12 cellular contexts compared by ENCODE assay signal in genomic region chr4:99655315-99656081, GRCh38. TPM values are rescaled to one million over a fixed set of nuclear protein-coding genes. Genes with fewer than 3 reads are reported as not detected.
DNase-seq lines count a peak whose midpoint lies in the region; ATAC-seq and TF ChIP-seq lines count a peak whose summit lies in the region.
"Had no signal": no experiment of that assay in that cellular context is flagged by ENCODE, and none has a peak within 500 bp of the region (broad histone marks: within the 10 kb centered on the region; RNA-seq: fewer than 3 reads in every experiment).

No MANE protein-coding gene starts in this region.

- peak; percentile 96 for DNase-seq in MCF 10A (ENCODE audit: unreplicated experiment)
- no peak for DNase-seq in breast epithelium (ENCODE audit: low spot score in 2 of 2)
- DNase-seq in astrocyte of the cerebellum (ENCODE audit: low read depth): peak; percentile 70
- DNase-seq in right cardiac atrium: peak; percentile 48 to 77 (median 76)
- DNase-seq in effector CD8-positive, alpha-beta T cell (lab: John Stamatoyannopoulos, UW): no peak
- no peak for DNase-seq in NAMALWA (ENCODE audit: low spot score)
- no peak for DNase-seq in WTC11 (ENCODE audit: low spot score)
- DNase-seq: activated CD4-positive, alpha-beta T cell treated with anti-CD3 and anti-CD28 coated beads for 48 hours; small intestine had no signal

- no peaks in the 10 kb centered on the region for H3K4me1 ChIP-seq in breast epithelium
- H3K4me1 ChIP-seq in right cardiac atrium (ENCODE audit: control insufficient read depth, insufficient read depth, low read length): peaks cover 3% of the 10 kb centered on the region

- POLR2A ChIA-PET in MCF 10A (lab: Yijun Ruan, JAX) (no interaction called here), WTC11 (lab: Charles Lee) (no interaction called here)

- peak; percentile 58 to 63 for ATAC-seq in right cardiac atrium
- no peak for ATAC-seq in GM18520 (IDR thresholded peaks at IDR 0.05; ENCODE audit: unreplicated experiment)
- ATAC-seq in WTC11: no peak

- H3K9me3 ChIP-seq in breast epithelium: no peaks in the 10 kb centered on the region
- H3K9me3 ChIP-seq in right cardiac atrium (ENCODE audit: control insufficient read depth, low read length): no peaks in the 10 kb centered on the region

- intact Hi-C loops in MCF 10A (cut with micrococcal nuclease): no loop called here
- intact Hi-C loops in breast epithelium (cut with DNase I; ENCODE audit: low total_unique reads): no loop called here
- intact Hi-C loops in right cardiac atrium (cut with DNase I): no loop called here

- H3K4me1 Mint-ChIP-seq in MCF 10A (ENCODE audit: insufficient read depth, unreplicated experiment): peaks cover 14% of the 10 kb centered on the region
- H3K4me1 Mint-ChIP-seq in WTC11: no peaks in the 10 kb centered on the region

- peak overlapping the region; percentile 42 for H3K27ac Mint-ChIP-seq in MCF 10A (ENCODE audit: low read depth, unreplicated experiment)
- no peak overlapping the region for H3K27ac Mint-ChIP-seq in WTC11

- H3K36me3 ChIP-seq in breast epithelium: no peaks in the 10 kb centered on the region
- H3K36me3 ChIP-seq: cardiac muscle cell had no signal

- H3K27ac ChIP-seq in breast epithelium (no peak overlapping the region), right cardiac atrium (ENCODE audit: low read length) (peak overlapping the region; percentile 82)
- H3K27ac ChIP-seq: cardiac muscle cell had no signal

- H3K27me3 Mint-ChIP-seq in MCF 10A (ENCODE audit: insufficient read depth, unreplicated experiment) (no peaks in the 10 kb centered on the region), WTC11 (ENCODE audit: low read depth) (peaks cover 9% of the 10 kb centered on the region)

- CTCF ChIA-PET in MCF 10A (lab: Yijun Ruan, JAX): no interaction called here
- CTCF ChIA-PET in WTC11 (lab: Charles Lee): no interaction called here

- BruUV-seq in MCF 10A (replicated peaks; lab: Mats Ljungman, UMichigan): no TSS peak

- in situ Hi-C loops in astrocyte of the cerebellum (cut with HindIII; ENCODE audit: low sequenced_read_pairs): no loop called here

- H3K4me3 Mint-ChIP-seq in MCF 10A (ENCODE audit: unreplicated experiment) (no peak overlapping the region), WTC11 (no peak overlapping the region)

- 51% methylated on average over 9 of the region's 9 CpGs for WGBS in right cardiac atrium

- H3K9me3 Mint-ChIP-seq in MCF 10A (ENCODE audit: unreplicated experiment) (no peaks in the 10 kb centered on the region), WTC11 (no peaks in the 10 kb centered on the region)

- no peak for TF ChIP-seq POLR2A in breast epithelium (IDR thresholded peaks at IDR 0.05)

- TF ChIP-seq CTCF in MCF 10A (IDR thresholded peaks at IDR 0.05; ENCODE audit: unreplicated experiment): no peak
- TF ChIP-seq CTCF in breast epithelium (IDR thresholded peaks at IDR 0.05): no peak
- TF ChIP-seq CTCF in astrocyte of the cerebellum (IDR thresholded peaks at IDR 0.05; ENCODE audit: low read depth, low read length, missing control alignments): no peak
- no peak for TF ChIP-seq CTCF in WTC11 (IDR thresholded peaks at IDR 0.05)

- H3K4me3 ChIP-seq in breast epithelium (no peak overlapping the region), astrocyte of the cerebellum (ENCODE audit: low read depth, low read length) (no peak overlapping the region), right cardiac atrium (ENCODE audit: low read length) (no peak overlapping the region)
- H3K4me3 ChIP-seq: cardiac muscle cell had no signal

- no peaks in the 10 kb centered on the region for H3K27me3 ChIP-seq in breast epithelium
- H3K27me3 ChIP-seq in right cardiac atrium (ENCODE audit: control insufficient read depth, insufficient read depth): no peaks in the 10 kb centered on the region
- H3K27me3 ChIP-seq: cardiac muscle cell had no signal

- no peaks in the 10 kb centered on the region for H3K36me3 Mint-ChIP-seq in MCF 10A (ENCODE audit: insufficient read depth, unreplicated experiment)
- H3K36me3 Mint-ChIP-seq in WTC11: no peaks in the 10 kb centered on the region

TF ChIP-seq in WTC11, 78 proteins besides CTCF, POLR2A, EP300 and RAD21:
- no peak for TF ChIP-seq ELF4 (CRISPR knock-in tag; IDR thresholded peaks at IDR 0.05; ENCODE audit: low read depth)
- TF ChIP-seq ZSCAN18 (CRISPR knock-in tag; IDR thresholded peaks at IDR 0.05): no peak
- no peak for TF ChIP-seq SMAD4 (CRISPR knock-in tag; IDR thresholded peaks at IDR 0.05)
- no peak for TF ChIP-seq ATF6 (CRISPR knock-in tag; IDR thresholded peaks at IDR 0.05)
- no peak for TF ChIP-seq RELA (CRISPR knock-in tag; IDR thresholded peaks at IDR 0.05; ENCODE audit: borderline replicate concordance)
- TF ChIP-seq GRHL2 (CRISPR knock-in tag; IDR thresholded peaks at IDR 0.05; ENCODE audit: insufficient replicate concordance, severe bottlenecking): no peak
- TF ChIP-seq JUN (CRISPR knock-in tag; IDR thresholded peaks at IDR 0.05): no peak
TF ChIP-seq in WTC11: peak in this region for 0.

RNA-seq across cellular contexts. Expression of gene C4orf54, which starts 2.1 kb away (rescaled TPM):
- total RNA-seq in MCF 10A (2022): not detected in 2 replicates
- total RNA-seq in breast epithelium: not detected
- total RNA-seq in right cardiac atrium: 1 to 10 TPM in 2 of 4 donors, under 1 TPM in 2; 0.68 to 10.0 (median 1.4) TPM
- polyA plus RNA-seq in right cardiac atrium: 2.2 TPM
- total RNA-seq in WTC11 (2021): not detected in 3 replicates
- total RNA-seq: A673 had no signal
- polyA plus RNA-seq: cardiac muscle cell had no signal

Comparison
In these comparisons a context has a peak if more than half of its experiments do, and no peak if none do; other contexts are left out.
1. DNase-seq: peak in MCF 10A (single experiment), astrocyte of the cerebellum (single experiment) and right cardiac atrium (3 of 3); none in breast epithelium (0 of 2), effector CD8-positive, alpha-beta T cell (single experiment), NAMALWA (single experiment) and WTC11 (single experiment).
2. ATAC-seq: peak in right cardiac atrium (2 of 2); none in GM18520 (single experiment) and WTC11 (single experiment).